Comparison of ENCODE assay signal across 9 cellular contexts in the genomic region with DNA sequence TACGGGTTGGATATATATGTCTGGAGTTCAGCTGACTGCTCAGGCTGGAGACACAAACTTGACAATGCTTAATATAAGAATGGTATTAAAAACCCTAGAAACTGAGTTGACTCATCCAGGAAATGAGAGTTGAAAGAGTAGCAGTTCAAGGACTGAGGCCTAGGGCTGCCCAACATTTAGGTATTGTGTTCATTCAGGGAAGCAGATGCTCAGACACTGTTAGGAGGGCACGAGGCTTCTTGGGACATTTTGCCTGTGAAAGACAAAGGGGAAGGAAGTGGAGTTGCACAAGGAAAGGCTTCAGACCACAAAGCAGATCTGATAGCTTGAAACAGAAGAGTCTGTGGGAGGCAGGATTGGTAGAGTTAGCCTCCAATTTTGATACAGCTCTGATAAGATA. TPM values are rescaled to one million over a fixed set of nuclear protein-coding genes. Genes with fewer than 3 reads are reported as not detected.
A peak's percentile ranks its signal among the peaks of the same experiment; 100 is the strongest.
DNase-seq lines count a peak whose midpoint lies in the region; ATAC-seq, FAIRE-seq and TF ChIP-seq lines count a peak whose summit lies in the region.
"Had no signal": no experiment of that assay in that cellular context is flagged by ENCODE, and none has a peak within 500 bp of the region (broad histone marks: within the 10 kb centered on the region; RNA-seq: fewer than 3 reads in every experiment).

No MANE protein-coding gene starts in this region.

- H3K4me3 Mint-ChIP-seq in activated naive CD8-positive, alpha-beta T cell treated with anti-CD3 and anti-CD28 coated beads for 36 hours: no peak overlapping the region
- H3K4me3 Mint-ChIP-seq in glutamatergic neuron (ENCODE audit: unreplicated experiment): no peak overlapping the region

- intact Hi-C loops in HepG2 (cut with micrococcal nuclease; ENCODE audit: unreplicated experiment): no loop called here
- intact Hi-C loops in sciatic nerve (cut with DNase I): no loop called here

- no peak overlapping the region for H3K4me2 ChIP-seq in HepG2 (ENCODE audit: low read depth, low read length)

- H3K36me3 ChIP-seq in liver (ENCODE audit: control insufficient read depth in 4 of 4, insufficient read depth in 3 of 4, low read depth in 1 of 4, low read length in 3 of 4) (no peaks in the 10 kb centered on the region), HepG2 (replicated peaks in 1 of 2; ENCODE audit: control insufficient read depth in 1 of 2, insufficient read depth in 2 of 2, low read length in 2 of 2) (no peaks in the 10 kb centered on the region)

- POLR2A ChIA-PET in HepG2 (lab: Yijun Ruan, JAX): no interaction called here

- H3K4me1 ChIP-seq in liver (ENCODE audit: control insufficient read depth in 4 of 4, insufficient read depth in 4 of 4, low read length in 3 of 4) (no peaks in the 10 kb centered on the region), HepG2 (ENCODE audit: insufficient read depth, low read length) (no peaks in the 10 kb centered on the region)

- no peak for TF ChIP-seq POLR2A in HepG2 (IDR thresholded peaks at IDR 0.05; ENCODE audit: insufficient read depth in 1 of 2, low read depth in 2 of 2, low read length in 2 of 2)

- H3K9ac ChIP-seq in liver (ENCODE audit: low read depth in 1 of 2, low read length in 2 of 2) (no peak overlapping the region), HepG2 (ENCODE audit: insufficient read depth, low read depth, low read length) (no peak overlapping the region)

- 66% methylated on average over 2 of the region's 2 CpGs for WGBS in liver
- WGBS in HepG2 (ENCODE audit: low lambda C conversion rate): 0% methylated on average over 2 of the region's 2 CpGs

- no TSS peak for BruUV-seq in HepG2 (replicated peaks; lab: Mats Ljungman, UMichigan)

- no peak for TF ChIP-seq EP300 in HepG2 (IDR thresholded peaks at IDR 0.05; ENCODE audit: low read depth in 2 of 2, low read length in 2 of 2)
- TF ChIP-seq EP300 in HepG2 (CRISPR knock-in tag; IDR thresholded peaks at IDR 0.05; ENCODE audit: borderline replicate concordance): no peak

- H3K4me1 Mint-ChIP-seq in activated naive CD8-positive, alpha-beta T cell treated with anti-CD3 and anti-CD28 coated beads for 36 hours: peaks cover 7% of the 10 kb centered on the region
- no peaks in the 10 kb centered on the region for H3K4me1 Mint-ChIP-seq in glutamatergic neuron (ENCODE audit: low read depth, unreplicated experiment)

- TF ChIP-seq CTCF in liver (IDR thresholded peaks at IDR 0.05; ENCODE audit: low read depth, low read length, missing input control) (no peak), HepG2 (CRISPR knock-in tag; IDR thresholded peaks at IDR 0.05) (no peak), glutamatergic neuron (IDR thresholded peaks at IDR 0.05; ENCODE audit: partially characterized antibody, unreplicated experiment) (no peak)

- FAIRE-seq in HepG2 (lab: Jason Lieb, UNC): no peak

- peaks cover 0 to 2% (median 0%) of the 10 kb centered on the region in 4 donors for H3K9me3 ChIP-seq in liver (ENCODE audit: control insufficient read depth in 4 of 4, low read length in 3 of 4)
- peaks cover 17% of the 10 kb centered on the region; the same call in 1 of the 2 replicates for H3K9me3 ChIP-seq in HepG2 (ENCODE audit: low read length)

- H3K79me2 ChIP-seq in HepG2 (ENCODE audit: insufficient read depth, low read length): no peaks in the 10 kb centered on the region

- H3K27me3 ChIP-seq in liver (ENCODE audit: control insufficient read depth in 4 of 4, insufficient read depth in 4 of 4, low read length in 3 of 4) (no peaks in the 10 kb centered on the region), HepG2 (ENCODE audit: control insufficient read depth in 1 of 2, insufficient read depth in 2 of 2, low read length in 2 of 2) (no peaks in the 10 kb centered on the region)

- H3K27ac ChIP-seq in liver (ENCODE audit: low read depth in 1 of 2, low read length in 2 of 2) (no peak overlapping the region), HepG2 (ENCODE audit: extremely low read length, insufficient read depth, low read length) (no peak overlapping the region)

- CTCF ChIA-PET in HepG2 (lab: Yijun Ruan, JAX; ENCODE audit: low intra/inter-chr PET ratio, low total read pairs): no interaction called here

- no peak overlapping the region for H2AFZ ChIP-seq in HepG2 (ENCODE audit: low read length)

- no peak overlapping the region for H3K4me3 ChIP-seq in liver (ENCODE audit: low read depth in 1 of 3, low read length in 3 of 3)
- H3K4me3 ChIP-seq in HepG2 (replicated peaks in 1 of 3; ENCODE audit: insufficient read depth in 1 of 3, low read depth in 2 of 3, low read length in 3 of 3): no peak overlapping the region

- H3K9me3 Mint-ChIP-seq in activated naive CD8-positive, alpha-beta T cell treated with anti-CD3 and anti-CD28 coated beads for 36 hours: peaks cover 7% of the 10 kb centered on the region
- H3K9me3 Mint-ChIP-seq in glutamatergic neuron (ENCODE audit: unreplicated experiment): no peaks in the 10 kb centered on the region

- in situ Hi-C loops in HepG2 (cut with HindIII; ENCODE audit: extremely low pct_ligation_motif_present, low pct_unique_long_range_greater_than_20kb): no loop called here

- DNase-seq in HepG2 (ENCODE audit: low spot score): no peak
- peak; percentile 20 for DNase-seq in activated naive CD8-positive, alpha-beta T cell treated with anti-CD3 and anti-CD28 coated beads for 36 hours
- DNase-seq in sciatic nerve (ENCODE audit: low spot score): no peak
- no peak for DNase-seq in NCI-H1436 (lab: John Stamatoyannopoulos, UW)
- DNase-seq in HuH-7.5 (ENCODE audit: low spot score): no peak
- DNase-seq in glutamatergic neuron: no peak

- H3K27me3 Mint-ChIP-seq in activated naive CD8-positive, alpha-beta T cell treated with anti-CD3 and anti-CD28 coated beads for 36 hours: no peaks in the 10 kb centered on the region
- peaks cover 2% of the 10 kb centered on the region for H3K27me3 Mint-ChIP-seq in glutamatergic neuron (ENCODE audit: unreplicated experiment)

- no peak for TF ChIP-seq RAD21 in liver (IDR thresholded peaks at IDR 0.05)
- no peak for TF ChIP-seq RAD21 in HepG2 (CRISPR knock-in tag; IDR thresholded peaks at IDR 0.05)

- no peak overlapping the region for H3K27ac Mint-ChIP-seq in activated naive CD8-positive, alpha-beta T cell treated with anti-CD3 and anti-CD28 coated beads for 36 hours
- no peak overlapping the region for H3K27ac Mint-ChIP-seq in glutamatergic neuron (ENCODE audit: unreplicated experiment)

- no peaks in the 10 kb centered on the region for H4K20me1 ChIP-seq in HepG2 (ENCODE audit: insufficient read depth, low read length)

- H3K36me3 Mint-ChIP-seq in activated naive CD8-positive, alpha-beta T cell treated with anti-CD3 and anti-CD28 coated beads for 36 hours: no peaks in the 10 kb centered on the region
- H3K36me3 Mint-ChIP-seq in glutamatergic neuron (ENCODE audit: unreplicated experiment): no peaks in the 10 kb centered on the region

- ATAC-seq in HepG2: no peak
- ATAC-seq in HG03342 (IDR thresholded peaks at IDR 0.05; ENCODE audit: unreplicated experiment): peak; percentile 77
- ATAC-seq in sciatic nerve: peak; percentile 88

TF ChIP-seq in liver, 16 proteins besides CTCF, POLR2A, EP300 and RAD21:
- no peak for TF ChIP-seq FOXA1 (IDR thresholded peaks at IDR 0.05)
- TF ChIP-seq, protein P1, sequence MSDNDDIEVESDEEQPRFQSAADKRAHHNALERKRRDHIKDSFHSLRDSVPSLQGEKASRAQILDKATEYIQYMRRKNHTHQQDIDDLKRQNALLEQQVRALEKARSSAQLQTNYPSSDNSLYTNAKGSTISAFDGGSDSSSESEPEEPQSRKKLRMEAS (IDR thresholded peaks at IDR 0.05): peak; percentile 43
TF ChIP-seq in liver: peak in this region for 1.

TF ChIP-seq in HepG2, 621 proteins besides CTCF, POLR2A, EP300 and RAD21 (continues in another document):
- TF ChIP-seq FOSL2 (CRISPR knock-in tag; IDR thresholded peaks at IDR 0.05): no peak
- TF ChIP-seq, protein P2, sequence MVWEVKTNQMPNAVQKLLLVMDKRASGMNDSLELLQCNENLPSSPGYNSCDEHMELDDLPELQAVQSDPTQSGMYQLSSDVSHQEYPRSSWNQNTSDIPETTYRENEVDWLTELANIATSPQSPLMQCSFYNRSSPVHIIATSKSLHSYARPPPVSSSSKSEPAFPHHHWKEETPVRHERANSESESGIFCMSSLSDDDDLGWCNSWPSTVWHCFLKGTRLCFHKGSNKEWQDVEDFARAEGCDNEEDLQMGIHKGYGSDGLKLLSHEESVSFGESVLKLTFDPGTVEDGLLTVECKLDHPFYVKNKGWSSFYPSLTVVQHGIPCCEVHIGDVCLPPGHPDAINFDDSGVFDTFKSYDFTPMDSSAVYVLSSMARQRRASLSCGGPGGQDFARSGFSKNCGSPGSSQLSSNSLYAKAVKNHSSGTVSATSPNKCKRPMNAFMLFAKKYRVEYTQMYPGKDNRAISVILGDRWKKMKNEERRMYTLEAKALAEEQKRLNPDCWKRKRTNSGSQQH (CRISPR knock-in tag; IDR thresholded peaks at IDR 0.05; ENCODE audit: low read depth): no peak

RNA-seq across cellular contexts. Expression of gene HS3ST1, which starts 52.0 kb away (rescaled TPM):
- total RNA-seq in liver (under 1 TPM; 0.25 to 0.28 TPM), HepG2 (2016; rRNA removed; fragmentation: Illumina TruSeq; extraction: Trizol) (not detected in 2 replicates), sciatic nerve (3.2 TPM), glutamatergic neuron (ENCODE audit: unreplicated experiment) (1.7 TPM)
- polyA plus RNA-seq in liver (under 1 TPM; 0.31 to 0.75 TPM), HepG2 (2011; rRNA removed) (not detected in 2 replicates)
- total RNA-seq in HepG2 (2016; cell fraction: cytosol; rRNA removed; fragmentation: Illumina TruSeq; extraction: Trizol; ENCODE audit: low read depth): not detected in 2 replicates
- not detected in 2 replicates for total RNA-seq in HepG2 (2016; cell fraction: insoluble cytoplasmic fraction; rRNA removed; fragmentation: Illumina TruSeq; extraction: Trizol)
- not detected in 2 replicates for total RNA-seq in HepG2 (2016; cell fraction: membrane; rRNA removed; fragmentation: Illumina TruSeq; extraction: Trizol)
- total RNA-seq in HepG2 (2016; cell fraction: nucleus; rRNA removed; fragmentation: Illumina TruSeq; extraction: Trizol): not detected in 2 replicates
- polyA plus RNA-seq in HepG2 (2011; cell fraction: cytosol; rRNA removed): not detected in 2 replicates
- polyA plus RNA-seq in HepG2 (2011; cell fraction: nucleus; rRNA removed): not detected in 2 replicates
- polyA plus RNA-seq in HepG2 (2012): not detected in 2 replicates
- polyA plus RNA-seq in HepG2 (2016; cell fraction: cytosol; fragmentation: Illumina TruSeq; extraction: Trizol; ENCODE audit: low read depth): not detected in 2 replicates
- not detected in 2 replicates for polyA plus RNA-seq in HepG2 (2016; cell fraction: insoluble cytoplasmic fraction; fragmentation: Illumina TruSeq; extraction: Trizol; ENCODE audit: low read depth)
- polyA plus RNA-seq in HepG2 (2016; cell fraction: membrane; fragmentation: Illumina TruSeq; extraction: Trizol; ENCODE audit: low read depth): not detected in 2 replicates
- polyA plus RNA-seq in HepG2 (2016; cell fraction: nucleus; fragmentation: Illumina TruSeq; extraction: Trizol; ENCODE audit: insufficient read depth, low read depth): not detected in 2 replicates
- polyA minus RNA-seq in HepG2 (2011; rRNA and poly(A)+ RNA removed; ENCODE audit: low replicate concordance): 0.26 TPM in 1 of 2 replicates, not detected in the other
- not detected in 2 replicates for polyA minus RNA-seq in HepG2 (2011; cell fraction: cytosol; rRNA and poly(A)+ RNA removed)
- polyA minus RNA-seq in HepG2 (2011; cell fraction: nucleus; rRNA and poly(A)+ RNA removed): not detected in 2 replicates
- under 1 TPM; 0.04 to 0.33 TPM for total RNA-seq in activated naive CD8-positive, alpha-beta T cell treated with anti-CD3 and anti-CD28 coated beads for 36 hours
- total RNA-seq: fibroblast of villous mesenchyme had no signal
